ENCODE assay signal across 10 cellular contexts in genomic region chr10:75404023-75404334, GRCh38. TPM values are rescaled to one million over a fixed set of nuclear protein-coding genes. Genes with fewer than 3 reads are reported as not detected.
DNase-seq lines count a peak whose midpoint lies in the region; ATAC-seq, FAIRE-seq and TF ChIP-seq lines count a peak whose summit lies in the region.
"Had no signal": no experiment of that assay in that cellular context is flagged by ENCODE, and none has a peak within 500 bp of the region (broad histone marks: within the 10 kb centered on the region; RNA-seq: fewer than 3 reads in every experiment).

No MANE protein-coding gene starts in this region.

- H3K9me3 ChIP-seq in astrocyte (ENCODE audit: insufficient read depth, low read depth, low read length) (no peaks in the 10 kb centered on the region), thoracic aorta (no peaks in the 10 kb centered on the region)

- intact Hi-C loops in activated T-helper 2 cell treated with anti-CD3 and anti-CD28 coated beads, Interferon-gamma antibody, Interleukin-2, Interleukin-4, amounts not matched to agents 10 μg/mL and 5 μg/mL and 100 μg/mL, durations not matched to agents 14 hours and 24 hours and 36 hours (cut with micrococcal nuclease) = loop anchor here (5.0 kb wide), 1 partner anchor 633 kb away; no protein-coding TSS in a partner anchor

- H4K20me1 ChIP-seq in astrocyte (ENCODE audit: insufficient read depth, low read length) = peaks cover 18% of the 10 kb centered on the region

- peaks cover 74% of the 10 kb centered on the region for H3K27me3 Mint-ChIP-seq in activated CD4-positive, alpha-beta T cell treated with anti-CD3 and anti-CD28 coated beads, Interleukin-2, amount 10 ng/mL, durations not matched to agents 7 days and 5 days
- H3K27me3 Mint-ChIP-seq in astrocyte (ENCODE audit: low read depth, unreplicated experiment) = peaks cover 36% of the 10 kb centered on the region
- peaks cover 61% of the 10 kb centered on the region for H3K27me3 Mint-ChIP-seq in activated T-helper 2 cell treated with anti-CD3 and anti-CD28 coated beads, Interferon-gamma antibody, Interleukin-2, Interleukin-4, amounts not matched to agents 10 μg/mL and 5 μg/mL and 100 μg/mL, durations not matched to agents 14 hours and 24 hours and 36 hours (ENCODE audit: low read depth)

- no peak for FAIRE-seq in astrocyte (lab: Jason Lieb, UNC)
- FAIRE-seq: D721Med had no signal

- no peak for TF ChIP-seq CTCF in astrocyte (IDR thresholded peaks at IDR 0.05; ENCODE audit: insufficient read depth, low read depth, low read length)
- no peak for TF ChIP-seq CTCF in thoracic aorta (IDR thresholded peaks at IDR 0.05)

- no peak for ATAC-seq in thoracic aorta (ENCODE audit: insufficient number of reproducible peaks, low FRiP score, low read depth)
- no peak for ATAC-seq in HG03378 (IDR thresholded peaks at IDR 0.05; ENCODE audit: unreplicated experiment)

- peaks cover 3% of the 10 kb centered on the region for H3K36me3 Mint-ChIP-seq in activated CD4-positive, alpha-beta T cell treated with anti-CD3 and anti-CD28 coated beads, Interleukin-2, amount 10 ng/mL, durations not matched to agents 7 days and 5 days (ENCODE audit: low read depth)
- peaks cover 4% of the 10 kb centered on the region for H3K36me3 Mint-ChIP-seq in astrocyte (ENCODE audit: low read depth, unreplicated experiment)
- no peaks in the 10 kb centered on the region for H3K36me3 Mint-ChIP-seq in activated T-helper 2 cell treated with anti-CD3 and anti-CD28 coated beads, Interferon-gamma antibody, Interleukin-2, Interleukin-4, amounts not matched to agents 10 μg/mL and 5 μg/mL and 100 μg/mL, durations not matched to agents 14 hours and 24 hours and 36 hours (ENCODE audit: low read depth)

- H3K4me1 ChIP-seq in astrocyte (ENCODE audit: insufficient read depth, low read length) (peaks cover 28% of the 10 kb centered on the region), thoracic aorta (ENCODE audit: control insufficient read depth in 1 of 2, low read depth in 2 of 2) (peaks cover 0 to 30% of the 10 kb centered on the region in 2 donors)

- peak overlapping the region; percentile 89 for H3K4me3 ChIP-seq in astrocyte (ENCODE audit: insufficient read depth, low read depth, low read length)
- H3K4me3 ChIP-seq in thoracic aorta = peak overlapping the region; percentile 84

- H3K4me1 Mint-ChIP-seq in activated CD4-positive, alpha-beta T cell treated with anti-CD3 and anti-CD28 coated beads, Interleukin-2, amount 10 ng/mL, durations not matched to agents 7 days and 5 days = peaks cover 38% of the 10 kb centered on the region
- peaks cover 5% of the 10 kb centered on the region for H3K4me1 Mint-ChIP-seq in astrocyte (ENCODE audit: low read depth, unreplicated experiment)
- H3K4me1 Mint-ChIP-seq in activated T-helper 2 cell treated with anti-CD3 and anti-CD28 coated beads, Interferon-gamma antibody, Interleukin-2, Interleukin-4, amounts not matched to agents 10 μg/mL and 5 μg/mL and 100 μg/mL, durations not matched to agents 14 hours and 24 hours and 36 hours (ENCODE audit: low read depth) = peaks cover 23% of the 10 kb centered on the region

- no peak overlapping the region for H3K27ac ChIP-seq in astrocyte (ENCODE audit: low read depth, low read length)
- peak overlapping the region; percentile 93 for H3K27ac ChIP-seq in layer of hippocampus (ENCODE audit: low read depth, low read length)
- H3K27ac ChIP-seq in thoracic aorta = peak overlapping the region; percentile 99

- no peaks in the 10 kb centered on the region for H3K9me3 Mint-ChIP-seq in activated CD4-positive, alpha-beta T cell treated with anti-CD3 and anti-CD28 coated beads, Interleukin-2, amount 10 ng/mL, durations not matched to agents 7 days and 5 days
- peaks cover 6% of the 10 kb centered on the region for H3K9me3 Mint-ChIP-seq in astrocyte (ENCODE audit: unreplicated experiment)
- H3K9me3 Mint-ChIP-seq in activated T-helper 2 cell treated with anti-CD3 and anti-CD28 coated beads, Interferon-gamma antibody, Interleukin-2, Interleukin-4, amounts not matched to agents 10 μg/mL and 5 μg/mL and 100 μg/mL, durations not matched to agents 14 hours and 24 hours and 36 hours = no peaks in the 10 kb centered on the region

- H3K27me3 ChIP-seq in astrocyte (ENCODE audit: insufficient read depth, low read length) (peaks cover 44% of the 10 kb centered on the region), layer of hippocampus (ENCODE audit: control insufficient read depth, insufficient read depth, low read length) (peaks cover 12% of the 10 kb centered on the region), thoracic aorta (replicated peaks; ENCODE audit: insufficient read depth) (no peaks in the 10 kb centered on the region)

- no peak for DNase-seq in activated CD4-positive, alpha-beta T cell treated with anti-CD3 and anti-CD28 coated beads, Interleukin-2, amount 10 ng/mL, durations not matched to agents 7 days and 5 days
- DNase-seq in activated CD4-positive, alpha-beta T cell treated with anti-CD3 and anti-CD28 coated beads, Interleukin-2, amount 50 U/mL, for 4 hours = no peak
- no peak for DNase-seq in astrocyte (ENCODE audit: low read depth)
- no peak for DNase-seq in thoracic aorta (ENCODE audit: low spot score)
- DNase-seq in activated T-helper 2 cell treated with anti-CD3 and anti-CD28 coated beads, Interferon-gamma antibody, Interleukin-2, Interleukin-4, amounts not matched to agents 10 μg/mL and 5 μg/mL and 100 μg/mL, durations not matched to agents 14 hours and 24 hours and 36 hours (ENCODE audit: low spot score) = no peak
- no peak for DNase-seq in NK-92 treated with Interleukin-12 subunit alpha and Interleukin-12 subunit beta, amount 100 ng/mL, for 24 hours (lab: John Stamatoyannopoulos, UW)
- DNase-seq: stimulated activated CD4-positive, alpha-beta T cell treated with anti-CD3 and anti-CD28 coated beads, Interleukin-4, amount 100 ng/mL, for 24 hours had no signal

- peak overlapping the region; percentile 93 for H3K9ac ChIP-seq in astrocyte (ENCODE audit: low read length)

- peaks cover 21% of the 10 kb centered on the region for H3K79me2 ChIP-seq in astrocyte (ENCODE audit: insufficient read depth, low read length)

- no peaks in the 10 kb centered on the region for H3K36me3 ChIP-seq in astrocyte (ENCODE audit: insufficient read depth, low read length)
- H3K36me3 ChIP-seq in thoracic aorta = peaks cover 4% of the 10 kb centered on the region

- peak overlapping the region; percentile 100 for H3K4me2 ChIP-seq in astrocyte (ENCODE audit: low read length)

- H2AFZ ChIP-seq in astrocyte (ENCODE audit: low read depth, low read length) = peak overlapping the region; percentile 54

- CTCF ChIA-PET in activated CD4-positive, alpha-beta T cell treated with anti-CD3 and anti-CD28 coated beads, Interleukin-2, amount 10 ng/mL, durations not matched to agents 7 days and 5 days (lab: Charles Lee) = no interaction called here

- H3K27ac Mint-ChIP-seq in activated CD4-positive, alpha-beta T cell treated with anti-CD3 and anti-CD28 coated beads, Interleukin-2, amount 10 ng/mL, durations not matched to agents 7 days and 5 days = peak overlapping the region; percentile 14
- peak overlapping the region; percentile 68 for H3K27ac Mint-ChIP-seq in astrocyte (ENCODE audit: unreplicated experiment)
- no peak overlapping the region for H3K27ac Mint-ChIP-seq in activated T-helper 2 cell treated with anti-CD3 and anti-CD28 coated beads, Interferon-gamma antibody, Interleukin-2, Interleukin-4, amounts not matched to agents 10 μg/mL and 5 μg/mL and 100 μg/mL, durations not matched to agents 14 hours and 24 hours and 36 hours

- no peak overlapping the region for H3K4me3 Mint-ChIP-seq in activated CD4-positive, alpha-beta T cell treated with anti-CD3 and anti-CD28 coated beads, Interleukin-2, amount 10 ng/mL, durations not matched to agents 7 days and 5 days
- peak overlapping the region; percentile 83 for H3K4me3 Mint-ChIP-seq in astrocyte (ENCODE audit: unreplicated experiment)
- no peak overlapping the region for H3K4me3 Mint-ChIP-seq in activated T-helper 2 cell treated with anti-CD3 and anti-CD28 coated beads, Interferon-gamma antibody, Interleukin-2, Interleukin-4, amounts not matched to agents 10 μg/mL and 5 μg/mL and 100 μg/mL, durations not matched to agents 14 hours and 24 hours and 36 hours (ENCODE audit: low read depth)

- POLR2A ChIA-PET in activated CD4-positive, alpha-beta T cell treated with anti-CD3 and anti-CD28 coated beads, Interleukin-2, amount 10 ng/mL, durations not matched to agents 7 days and 5 days (lab: Charles Lee) = no interaction called here

RNA-seq across cellular contexts. Expression of gene ZNF503, which starts 2.4 kb away (rescaled TPM):
- under 1 TPM in 1 of 2 experiments, not detected in 1; 0.07 TPM for total RNA-seq in activated CD4-positive, alpha-beta T cell treated with anti-CD3 and anti-CD28 coated beads, Interleukin-2, amount 10 ng/mL, durations not matched to agents 7 days and 5 days
- total RNA-seq in astrocyte = 11.1 and 11.9 TPM in 2 replicates
- 10 to 100 TPM; 28.8 to 42.3 TPM for total RNA-seq in thoracic aorta
- total RNA-seq in activated T-helper 2 cell treated with anti-CD3 and anti-CD28 coated beads, Interferon-gamma antibody, Interleukin-2, Interleukin-4, amounts not matched to agents 10 μg/mL and 5 μg/mL and 100 μg/mL, durations not matched to agents 14 hours and 24 hours and 36 hours = 0.30 and 0.34 TPM in 2 replicates

RNA-seq across cellular contexts. Expression of gene LRMDA, which starts 27.4 kb away (rescaled TPM):
- not detected for total RNA-seq in activated CD4-positive, alpha-beta T cell treated with anti-CD3 and anti-CD28 coated beads, Interleukin-2, amount 10 ng/mL, durations not matched to agents 7 days and 5 days
- total RNA-seq in astrocyte (2.2 and 2.7 TPM in 2 replicates), thoracic aorta (10 to 100 TPM in 1 of 2 donors, 1 to 10 TPM in 1; 8.3 to 36.6 TPM)
- total RNA-seq in activated T-helper 2 cell treated with anti-CD3 and anti-CD28 coated beads, Interferon-gamma antibody, Interleukin-2, Interleukin-4, amounts not matched to agents 10 μg/mL and 5 μg/mL and 100 μg/mL, durations not matched to agents 14 hours and 24 hours and 36 hours = not detected in 2 replicates
